Comparison of ENCODE assay signal across 13 cellular contexts in genomic region chr10:117112220-117112619, GRCh38. TPM values are rescaled to one million over a fixed set of nuclear protein-coding genes. Genes with fewer than 3 reads are reported as not detected.
DNase-seq lines count a peak whose midpoint lies in the region; ATAC-seq and TF ChIP-seq lines count a peak whose summit lies in the region.
"Had no signal": no experiment of that assay in that cellular context is flagged by ENCODE, and none has a peak within 500 bp of the region (broad histone marks: within the 10 kb centered on the region; RNA-seq: fewer than 3 reads in every experiment).

No MANE protein-coding gene starts in this region.

- H3K27ac ChIP-seq in mesendoderm (ENCODE audit: low read depth, low read length): no peak overlapping the region
- H3K27ac ChIP-seq: thyroid gland had no signal

- TF ChIP-seq CTCF in Caco-2 (IDR thresholded peaks at IDR 0.05; ENCODE audit: insufficient read depth in 1 of 2, low read depth in 1 of 2, low read length in 1 of 2, severe bottlenecking in 1 of 2, unreplicated experiment in 1 of 2): peak; percentile 38 to 76
- peak; percentile 33 for TF ChIP-seq CTCF in astrocyte of the spinal cord (IDR thresholded peaks at IDR 0.05; ENCODE audit: low read depth, low read length)

- H3K9ac ChIP-seq in mesendoderm (ENCODE audit: low read length): no peak overlapping the region

- H3K79me2 ChIP-seq in mesendoderm (ENCODE audit: control insufficient read depth, insufficient read depth, low read length): no peaks in the 10 kb centered on the region

- H3K56ac ChIP-seq in mesendoderm (ENCODE audit: low read length): no peak overlapping the region

- H3K27me3 ChIP-seq in Caco-2 (replicated peaks; ENCODE audit: control insufficient read depth, insufficient read depth, low read length): no peaks in the 10 kb centered on the region
- no peaks in the 10 kb centered on the region for H3K27me3 ChIP-seq in mesendoderm (ENCODE audit: insufficient read depth, low read length, poor library complexity)
- H3K27me3 ChIP-seq: thyroid gland had no signal

- H2BK120ac ChIP-seq in mesendoderm (ENCODE audit: low read depth, low read length): no peak overlapping the region

- H3K4me3 Mint-ChIP-seq in Caco-2 (ENCODE audit: unreplicated experiment): no peak overlapping the region
- H3K4me3 Mint-ChIP-seq: activated naive CD8-positive, alpha-beta T cell had no signal

- ATAC-seq in HG03457 (IDR thresholded peaks at IDR 0.05; ENCODE audit: unreplicated experiment) (no peak), GM19463 (IDR thresholded peaks at IDR 0.05; ENCODE audit: unreplicated experiment) (no peak)

- peaks cover 13% of the 10 kb centered on the region for H3K27me3 Mint-ChIP-seq in Caco-2 (ENCODE audit: insufficient read depth, unreplicated experiment)

- no peak overlapping the region for H4K8ac ChIP-seq in mesendoderm (ENCODE audit: low read depth, low read length)

- POLR2A ChIA-PET in Caco-2 (lab: Charles Lee): interaction anchor here (0.5 kb wide), 1 partner anchor 370 kb away, joined by 3 read pairs; no protein-coding TSS in a partner anchor

- no TSS peak for BruUV-seq in Caco-2 (replicated peaks; lab: Mats Ljungman, UMichigan)

- H3K27ac Mint-ChIP-seq in Caco-2 (ENCODE audit: unreplicated experiment): no peak overlapping the region
- H3K27ac Mint-ChIP-seq: activated naive CD8-positive, alpha-beta T cell had no signal

- WGBS in mesendoderm (ENCODE audit: extremely low coverage, insufficient coverage, low lambda C conversion rate): no CpG with 5 or more reads among the region's 1 CpG

- in situ Hi-C loops in astrocyte of the spinal cord (cut with HindIII; ENCODE audit: low sequenced_read_pairs): no loop called here

- DNase-seq in Caco-2 (peak in 1 of 2 experiments; percentile 14), astrocyte of the spinal cord (ENCODE audit: low read depth, low spot score) (no peak), mesendoderm (peak; percentile 10), ureter (ENCODE audit: low spot score) (no peak), GM19240 (ENCODE audit: insufficient read length, low spot score) (no peak)
- DNase-seq: activated CD4-positive, alpha-beta T cell treated with anti-CD3 and anti-CD28 coated beads, Interleukin-2, amount 50 U/mL, for 4 hours; EL; thyroid gland had no signal

- peak; percentile 57 for TF ChIP-seq RAD21 in Ishikawa (IDR thresholded peaks at IDR 0.05; ENCODE audit: low read depth)

- CTCF ChIA-PET in Caco-2 (lab: Charles Lee): interaction anchor here (0.6 to 1.7 kb wide), 9 partner anchors 11 to 315 kb away, joined by 3 to 28 read pairs (median 4); partner anchors contain the start of gene ENO4

- no peaks in the 10 kb centered on the region for H3K9me3 ChIP-seq in Caco-2
- H3K9me3 ChIP-seq: thyroid gland had no signal

- no peak for TF ChIP-seq EP300 in Ishikawa (IDR thresholded peaks at IDR 0.05; ENCODE audit: borderline replicate concordance)

- no peak overlapping the region for H3K18ac ChIP-seq in mesendoderm (ENCODE audit: low read length)

- H3K79me1 ChIP-seq in mesendoderm (ENCODE audit: low read length): no peaks in the 10 kb centered on the region

- no peak overlapping the region for H3K4ac ChIP-seq in mesendoderm (ENCODE audit: low read depth, low read length)

- no peaks in the 10 kb centered on the region for H3K36me3 ChIP-seq in Caco-2 (ENCODE audit: control insufficient read depth, insufficient read depth, low read length)
- no peaks in the 10 kb centered on the region for H3K36me3 ChIP-seq in mesendoderm (ENCODE audit: control insufficient read depth, insufficient read depth, low read length)
- H3K36me3 ChIP-seq: thyroid gland had no signal

- no peak overlapping the region for H2BK15ac ChIP-seq in mesendoderm (replicated peaks; ENCODE audit: low read depth)

- H2BK5ac ChIP-seq in mesendoderm (ENCODE audit: low read length): no peak overlapping the region

- intact Hi-C loops in Caco-2 (cut with micrococcal nuclease; ENCODE audit: unreplicated experiment): loop anchor here (1.0 to 2.0 kb wide), 2 partner anchors 53 to 63 kb away; no protein-coding TSS in a partner anchor

- no peak overlapping the region for H2AK5ac ChIP-seq in mesendoderm (ENCODE audit: low read length)

- H4K5ac ChIP-seq in mesendoderm (ENCODE audit: low read length): no peak overlapping the region

- H3K36me3 Mint-ChIP-seq in Caco-2 (ENCODE audit: insufficient read depth, unreplicated experiment): no peaks in the 10 kb centered on the region
- H3K36me3 Mint-ChIP-seq: activated naive CD8-positive, alpha-beta T cell had no signal

- no peak overlapping the region for H3K23ac ChIP-seq in mesendoderm (ENCODE audit: low read length)

- no peaks in the 10 kb centered on the region for H3K9me3 Mint-ChIP-seq in Caco-2 (ENCODE audit: unreplicated experiment)

- H3K4me3 ChIP-seq in Caco-2 (ENCODE audit: low read depth, low read length): no peak overlapping the region
- no peak overlapping the region for H3K4me3 ChIP-seq in astrocyte of the spinal cord (ENCODE audit: low read depth, low read length)
- no peak overlapping the region for H3K4me3 ChIP-seq in mesendoderm (ENCODE audit: low read length)
- H3K4me3 ChIP-seq: thyroid gland had no signal

- H3K4me2 ChIP-seq in mesendoderm (ENCODE audit: low read length): no peak overlapping the region

- H3K4me1 ChIP-seq in Caco-2: no peaks in the 10 kb centered on the region
- H3K4me1 ChIP-seq in mesendoderm (ENCODE audit: control insufficient read depth, low read depth, low read length): no peaks in the 10 kb centered on the region
- H3K4me1 ChIP-seq: thyroid gland had no signal

- H3K4me1 Mint-ChIP-seq in Caco-2 (ENCODE audit: low read depth, unreplicated experiment): no peaks in the 10 kb centered on the region

TF ChIP-seq in Ishikawa, 13 proteins besides CTCF, POLR2A, EP300 and RAD21:
- no peak for TF ChIP-seq TAF1 (IDR thresholded peaks at IDR 0.05; ENCODE audit: low read depth)
- TF ChIP-seq YY1 (IDR thresholded peaks at IDR 0.05; ENCODE audit: low read depth): no peak
- no peak for TF ChIP-seq TCF12 (IDR thresholded peaks at IDR 0.05; ENCODE audit: low read depth)
- TF ChIP-seq EGR1 (IDR thresholded peaks at IDR 0.05): no peak
- no peak for TF ChIP-seq ZBTB7A (IDR thresholded peaks at IDR 0.05; ENCODE audit: low read depth)
- no peak for TF ChIP-seq TEAD4 (IDR thresholded peaks at IDR 0.05)
- no peak for TF ChIP-seq NFIC (IDR thresholded peaks at IDR 0.05)
- TF ChIP-seq USF1 (IDR thresholded peaks at IDR 0.05): no peak
- TF ChIP-seq CEBPB (IDR thresholded peaks at IDR 0.05): no peak
- no peak for TF ChIP-seq REST (IDR thresholded peaks at IDR 0.05; ENCODE audit: low read depth)
- TF ChIP-seq FOXM1 (IDR thresholded peaks at IDR 0.05; ENCODE audit: borderline replicate concordance, low read depth): no peak
- TF ChIP-seq CREB1 (IDR thresholded peaks at IDR 0.05; ENCODE audit: low read depth): no peak
- TF ChIP-seq MAX (IDR thresholded peaks at IDR 0.05): no peak

RNA-seq across cellular contexts. Expression of gene VAX1, which starts 25.9 kb away (rescaled TPM):
- total RNA-seq in Caco-2 (2022) (not detected in 2 replicates), ureter (not detected)
- polyA plus RNA-seq in mesendoderm (2013, experiment 1 of 2): 0.14 TPM
- polyA plus RNA-seq in mesendoderm (2013, experiment 2 of 2): 0.15 TPM
- total RNA-seq: osteoblast, thyroid gland had no signal
